Comparison of ENCODE assay signal across 8 cellular contexts in the genomic region with DNA sequence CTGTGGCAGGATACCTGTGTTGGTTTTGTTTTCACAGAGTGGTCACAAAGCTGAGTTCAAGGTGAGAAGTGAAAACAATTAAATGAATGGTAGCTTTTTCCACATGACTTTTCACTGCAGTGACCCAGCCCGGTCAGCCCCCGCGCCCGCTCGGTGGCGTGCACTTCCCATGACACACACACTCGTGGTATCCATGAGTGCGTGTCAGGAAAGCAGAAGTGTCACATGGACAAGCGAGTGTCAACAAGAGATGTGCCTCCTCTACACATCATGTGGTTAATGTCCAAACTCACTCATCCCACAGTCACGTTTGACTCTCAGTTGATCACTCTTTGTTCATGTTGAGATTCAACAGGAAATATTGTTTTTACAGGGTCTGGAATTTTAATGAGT.
DNase-seq lines count a peak whose midpoint lies in the region; ATAC-seq and TF ChIP-seq lines count a peak whose summit lies in the region.

No MANE protein-coding gene starts in this region.

- WGBS in heart left ventricle, 4 donors = 70 to 74% (median 72%) methylated on average over 10 of the region's 10 CpGs

- CTCF ChIA-PET in activated CD4-positive, alpha-beta T cell treated with anti-CD3 and anti-CD28 coated beads, Interleukin-2, amount 10 ng/mL, durations not matched to agents 7 days and 5 days (lab: Charles Lee) = interaction anchor here (1.1 to 1.7 kb wide), 2 partner anchors 28 to 66 kb away, joined by 4 to 5 read pairs; no protein-coding TSS in a partner anchor

- H3K4me3 Mint-ChIP-seq in type B pancreatic cell = no peak overlapping the region
- no peak overlapping the region for H3K4me3 Mint-ChIP-seq in activated CD4-positive, alpha-beta T cell treated with anti-CD3 and anti-CD28 coated beads, Interleukin-2, amount 10 ng/mL, durations not matched to agents 7 days and 5 days

- TF ChIP-seq CTCF in GM10266 (IDR thresholded peaks at IDR 0.05; ENCODE audit: control insufficient read depth, insufficient read depth, low read depth, missing control alignments) = peak; percentile 41
- TF ChIP-seq CTCF in heart left ventricle (IDR thresholded peaks at IDR 0.05) = no peak
- no peak for TF ChIP-seq CTCF in type B pancreatic cell (conservative IDR thresholded peaks at IDR 0.05)

- no peaks in the 10 kb centered on the region for H3K27me3 Mint-ChIP-seq in type B pancreatic cell
- H3K27me3 Mint-ChIP-seq in activated CD4-positive, alpha-beta T cell treated with anti-CD3 and anti-CD28 coated beads, Interleukin-2, amount 10 ng/mL, durations not matched to agents 7 days and 5 days = no peaks in the 10 kb centered on the region

- POLR2A ChIA-PET in activated CD4-positive, alpha-beta T cell treated with anti-CD3 and anti-CD28 coated beads, Interleukin-2, amount 10 ng/mL, durations not matched to agents 7 days and 5 days (lab: Charles Lee) = no interaction called here

- H3K9me3 Mint-ChIP-seq in type B pancreatic cell = peaks cover 5% of the 10 kb centered on the region
- peaks cover 6% of the 10 kb centered on the region for H3K9me3 Mint-ChIP-seq in activated CD4-positive, alpha-beta T cell treated with anti-CD3 and anti-CD28 coated beads, Interleukin-2, amount 10 ng/mL, durations not matched to agents 7 days and 5 days

- H3K9me3 ChIP-seq in heart left ventricle = no peaks in the 10 kb centered on the region

- peak overlapping the region in 2 of 12 donors; percentile 59 to 85 for H3K27ac ChIP-seq in heart left ventricle

- peaks cover 0 to 49% (median 3%) of the 10 kb centered on the region in 12 donors for H3K4me1 ChIP-seq in heart left ventricle

- H3K36me3 Mint-ChIP-seq in type B pancreatic cell = no peaks in the 10 kb centered on the region
- H3K36me3 Mint-ChIP-seq in activated CD4-positive, alpha-beta T cell treated with anti-CD3 and anti-CD28 coated beads, Interleukin-2, amount 10 ng/mL, durations not matched to agents 7 days and 5 days (ENCODE audit: low read depth) = peaks cover 5% of the 10 kb centered on the region

- peak overlapping the region; percentile 70 for H3K27ac Mint-ChIP-seq in type B pancreatic cell
- no peak overlapping the region for H3K27ac Mint-ChIP-seq in activated CD4-positive, alpha-beta T cell treated with anti-CD3 and anti-CD28 coated beads, Interleukin-2, amount 10 ng/mL, durations not matched to agents 7 days and 5 days

- no peaks in the 10 kb centered on the region for H3K27me3 ChIP-seq in heart left ventricle

- peaks cover 31% of the 10 kb centered on the region for H3K4me1 Mint-ChIP-seq in type B pancreatic cell (ENCODE audit: unreplicated experiment)
- peaks cover 23% of the 10 kb centered on the region for H3K4me1 Mint-ChIP-seq in activated CD4-positive, alpha-beta T cell treated with anti-CD3 and anti-CD28 coated beads, Interleukin-2, amount 10 ng/mL, durations not matched to agents 7 days and 5 days

- ATAC-seq in GM19468 (IDR thresholded peaks at IDR 0.05; ENCODE audit: extremely low read depth, unreplicated experiment) = peak; percentile 49
- ATAC-seq in HG03457 (IDR thresholded peaks at IDR 0.05; ENCODE audit: unreplicated experiment) = peak; percentile 61
- peak in 3 of 4 donors; percentile 47 to 83 (median 77) for ATAC-seq in heart left ventricle

- no peaks in the 10 kb centered on the region for H3K36me3 ChIP-seq in heart left ventricle

- DNase-seq in GM10266 (ENCODE audit: extremely low spot score) = peak; percentile 43
- DNase-seq in heart left ventricle = peak in 1 of 5 donors; percentile 80
- DNase-seq in type B pancreatic cell (ENCODE audit: extremely low spot score, unreplicated experiment) = no peak
- no peak for DNase-seq in NCI-H526 treated with DMSO at 0.1 percent for 48 hours (lab: John Stamatoyannopoulos, UW)
- DNase-seq in NCI-H187 treated with DMSO at 0.1 percent for 48 hours (lab: John Stamatoyannopoulos, UW) = no peak
- DNase-seq in activated CD4-positive, alpha-beta T cell treated with anti-CD3 and anti-CD28 coated beads, Interleukin-2, amount 10 ng/mL, durations not matched to agents 7 days and 5 days = no peak

- intact Hi-C loops in heart left ventricle (cut with DNase I) = no loop called here

- H3K4me3 ChIP-seq in heart left ventricle = no peak overlapping the region

- TF ChIP-seq POLR2A in heart left ventricle (IDR thresholded peaks at IDR 0.05) = no peak
